ENCODE assay signal across 24 cellular contexts in the genomic region with DNA sequence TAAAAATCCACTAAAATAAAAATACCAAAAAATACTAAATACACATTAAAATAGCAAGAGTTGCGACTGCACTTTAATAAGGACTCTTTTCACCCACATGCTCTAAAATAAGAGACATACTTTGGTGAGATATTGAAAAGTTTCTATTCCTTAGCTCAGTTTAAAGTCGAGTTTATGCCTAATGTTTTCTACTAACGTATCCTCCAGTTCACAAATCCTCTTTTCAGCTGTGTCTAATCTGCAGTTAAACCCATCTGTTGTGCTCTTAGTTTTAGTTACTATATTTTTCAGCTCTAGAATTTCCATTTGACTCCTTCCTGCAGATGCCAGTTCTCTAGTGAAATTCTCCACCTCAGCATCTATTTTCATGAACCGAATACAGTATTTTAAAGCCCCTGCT.
"Had no signal": no experiment of that assay in that cellular context is flagged by ENCODE, and none has a peak within 500 bp of the region (broad histone marks: within the 10 kb centered on the region; RNA-seq: fewer than 3 reads in every experiment).

No MANE protein-coding gene starts in this region.

- H3K4me1 ChIP-seq: lower lobe of right lung, parathyroid adenoma, thyroid gland, vagina had no signal

- H3K9ac ChIP-seq: neural progenitor cell, parathyroid adenoma had no signal

- H3K4me3 ChIP-seq: dorsolateral prefrontal cortex, gastrocnemius medialis, lower lobe of right lung, neural progenitor cell, smooth muscle cell, stomach, thyroid gland, vagina had no signal

- ATAC-seq: esophagus mucosa, gastrocnemius medialis, left ventricle myocardium superior, lower lobe of right lung, sciatic nerve had no signal

- H3K27ac ChIP-seq: gastrocnemius medialis, lower lobe of right lung, neural progenitor cell, parathyroid adenoma, stomach, thyroid gland, vagina had no signal

- H3K9me3 ChIP-seq: gastrocnemius medialis, thyroid gland, vagina had no signal

- H3K4me1 Mint-ChIP-seq: nephron, neural progenitor cell had no signal

- FAIRE-seq: keratinocyte had no signal

- H3K4me3 Mint-ChIP-seq: nephron, neural progenitor cell had no signal

- DNase-seq: dorsolateral prefrontal cortex; effector CD4-positive, alpha-beta T cell; foreskin fibroblast; gastrocnemius medialis; head of caudate nucleus; left ventricle myocardium superior; lower lobe of right lung; stimulated activated CD4-positive, alpha-beta T cell treated with anti-CD3 and anti-CD28 coated beads, Interleukin-12 subunit alpha, Interleukin-12 subunit beta, amount 100 ng/mL, for 4 hours; stimulated activated CD4-positive, alpha-beta T cell treated with anti-CD3 and anti-CD28 coated beads, Interleukin-1b, Interleukin-23, amount 100 ng/mL, for 48 hours; stimulated activated CD4-positive, alpha-beta T cell treated with anti-CD3 and anti-CD28 coated beads, Interleukin-4, amount 100 ng/mL, for 1 hour; stimulated activated CD8-positive, alpha-beta memory T cell treated with anti-CD3 and anti-CD28 coated beads, Interleukin-4, amount 100 ng/mL, for 48 hours; stimulated activated naive CD4-positive, alpha-beta T cell; stomach; thyroid gland; trophoblast cell had no signal

- H3K27ac Mint-ChIP-seq: nephron, neural progenitor cell, progenitor cell of endocrine pancreas had no signal

- H3K27me3 ChIP-seq: dorsolateral prefrontal cortex, gastrocnemius medialis, neural progenitor cell, stomach, thyroid gland, vagina had no signal

- H3K27me3 Mint-ChIP-seq: progenitor cell of endocrine pancreas had no signal

- H2AFZ ChIP-seq: neural progenitor cell, parathyroid adenoma had no signal

- H3K36me3 ChIP-seq: gastrocnemius medialis, lower lobe of right lung, neural progenitor cell, thyroid gland, vagina had no signal

- H3K4me2 ChIP-seq: neural progenitor cell, smooth muscle cell had no signal
